In genomic region chr13:36999054-36999927, GRCh38 we compare ENCODE assay signal across 8 cellular contexts. TPM values are rescaled to one million over a fixed set of nuclear protein-coding genes. Genes with fewer than 3 reads are reported as not detected.
DNase-seq lines count a peak whose midpoint lies in the region; ATAC-seq lines count a peak whose summit lies in the region.

TSS of gene ALG5 (minus strand) at chr13:36999340. CDS start at chr13:36999300, 40 bp downstream.

- peak; percentile 67 for ATAC-seq in GM19463 (IDR thresholded peaks at IDR 0.05; ENCODE audit: unreplicated experiment)

- H3K4me3 ChIP-seq in ectodermal cell (ENCODE audit: insufficient read depth, low read depth, low read length): peak within 1 kb of the TSS; percentile 88

- peaks cover 10% of the 10 kb centered on the region for H3K4me1 ChIP-seq in ectodermal cell (ENCODE audit: control insufficient read depth, insufficient read depth, low read length)

- peaks cover 22% of the 10 kb centered on the region for H3K36me3 ChIP-seq in ectodermal cell (ENCODE audit: control insufficient read depth, insufficient read depth, low read length)

- H3K27ac ChIP-seq in ectodermal cell (ENCODE audit: insufficient read depth, low read depth, low read length, poor library complexity, severe bottlenecking): peak within 1 kb of the TSS; percentile 99

- H3K27me3 ChIP-seq in ectodermal cell (ENCODE audit: control insufficient read depth, insufficient read depth, low read length, poor library complexity, severe bottlenecking): no peaks in the 10 kb centered on the region

- 0% methylated on average over 53 of the region's 54 CpGs for WGBS in ectodermal cell, 2 experiments

- DNase-seq in CMK (ENCODE audit: low read depth) (peak; percentile 45), HPDE6-E6E7 (ENCODE audit: extremely low spot score) (peak; percentile 31), NK-92 (lab: John Stamatoyannopoulos, UW; ENCODE audit: unreplicated experiment) (peak; percentile 65), lung microvascular endothelial cell (ENCODE audit: low read depth in 2 of 2) (peak; percentile 90 to 93)
- DNase-seq in activated CD8-positive, alpha-beta memory T cell treated with anti-CD3 and anti-CD28 coated beads for 1 hour (ENCODE audit: extremely low read depth in 1 of 2, low read depth in 1 of 2): peak; percentile 77 to 89
- DNase-seq in stimulated activated CD4-positive, alpha-beta T cell treated with anti-CD3 and anti-CD28 coated beads, TNF-alpha, amount 100 ng/mL, for 48 hours (ENCODE audit: low read depth in 3 of 3): peak; percentile 77 to 82 (median 77)

- H3K9me3 ChIP-seq in ectodermal cell (ENCODE audit: control insufficient read depth, low read length): no peaks in the 10 kb centered on the region

RNA-seq across cellular contexts. Expression of gene ALG5, which starts in this region (rescaled TPM):
- 26.5 TPM for polyA plus RNA-seq in ectodermal cell (2013, experiment 1 of 4)
- 29.5 TPM for polyA plus RNA-seq in ectodermal cell (2013, experiment 2 of 4)
- polyA plus RNA-seq in ectodermal cell (2013, experiment 3 of 4): 32.6 TPM
- polyA plus RNA-seq in ectodermal cell (2013, experiment 4 of 4): 33.8 TPM
- 29.0 and 52.8 TPM in 2 replicates for total RNA-seq in lung microvascular endothelial cell

Comparison
In these comparisons a context has a peak if more than half of its experiments do, and no peak if none do; other contexts are left out.
1. Peak in every context shown above with its lines: DNase-seq, ATAC-seq, H3K4me3 ChIP-seq and H3K27ac ChIP-seq.
2. DNase-seq: peak in every context shown above with its lines; median percentile 92 in lung microvascular endothelial cell; 83 in activated CD8-positive, alpha-beta memory T cell treated with anti-CD3 and anti-CD28 coated beads for 1 hour; 77 in stimulated activated CD4-positive, alpha-beta T cell treated with anti-CD3 and anti-CD28 coated beads, TNF-alpha, amount 100 ng/mL, for 48 hours; 65 in NK-92; 45 in CMK; 31 in HPDE6-E6E7.